In the genomic region with DNA sequence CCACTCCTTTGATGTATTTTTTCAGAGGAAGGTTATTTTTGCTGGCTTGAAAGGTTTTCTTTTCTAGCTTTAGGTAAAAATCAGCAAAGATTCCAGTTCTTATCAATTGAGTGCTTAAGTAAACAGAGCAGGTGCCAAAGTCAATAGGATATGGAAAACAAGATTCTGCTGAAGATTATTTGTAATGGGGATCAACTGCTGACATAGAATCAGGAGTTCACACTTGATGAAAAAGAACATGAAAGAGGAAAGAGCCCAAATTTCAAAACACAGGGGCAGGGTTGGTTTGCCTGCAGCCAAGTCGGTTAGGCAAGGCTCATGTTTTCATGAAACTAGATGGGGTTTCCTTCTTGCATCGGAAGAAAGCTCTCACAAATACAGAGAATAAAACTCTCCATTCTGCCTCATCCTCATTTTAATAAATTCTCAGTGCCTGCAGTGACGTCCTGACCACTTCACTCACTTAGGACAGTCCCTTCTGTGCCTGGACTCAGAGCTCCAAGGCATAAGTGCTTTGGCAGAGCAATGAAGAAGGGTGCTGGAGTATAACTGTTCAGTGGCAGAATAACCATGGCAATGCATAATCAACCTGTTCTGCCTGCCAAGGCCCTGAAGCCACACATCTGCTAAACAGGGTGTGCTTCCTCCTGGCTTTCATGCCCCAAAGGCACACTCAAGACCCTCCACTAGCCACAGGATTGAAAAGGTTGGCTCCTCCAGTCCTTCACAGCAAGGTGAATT, we compare ENCODE assay signal across 17 cellular contexts.
DNase-seq lines count a peak whose midpoint lies in the region; ATAC-seq and TF ChIP-seq lines count a peak whose summit lies in the region.
"Had no signal": no experiment of that assay in that cellular context is flagged by ENCODE, and none has a peak within 500 bp of the region (broad histone marks: within the 10 kb centered on the region; RNA-seq: fewer than 3 reads in every experiment).

No MANE protein-coding gene starts in this region.

- no peak overlapping the region for H2BK20ac ChIP-seq in H9 (ENCODE audit: low read depth, low read length, poor library complexity, severe bottlenecking)

- no peak for TF ChIP-seq POLR2A in gastrocnemius medialis (IDR thresholded peaks at IDR 0.05)

- no peak overlapping the region for H2AK5ac ChIP-seq in H9 (ENCODE audit: insufficient read length, low read length)

- no peak overlapping the region for H3K27ac ChIP-seq in HEK293 (ENCODE audit: extremely low read depth, low read depth, low read length)
- peak overlapping the region; percentile 15 to 53 (median 28) for H3K27ac ChIP-seq in gastrocnemius medialis
- H3K27ac ChIP-seq in H9 (ENCODE audit: insufficient read length, low read depth, low read length), result no peak overlapping the region

- H4K8ac ChIP-seq in H9 (replicated peaks; ENCODE audit: insufficient read length, low read depth, low read length), result no peak overlapping the region

- no peak overlapping the region for H3K4me2 ChIP-seq in H9 (ENCODE audit: insufficient read depth, insufficient read length, low read length)

- H2BK5ac ChIP-seq in H9 (ENCODE audit: insufficient read length, low read length), result no peak overlapping the region

- DNase-seq in NCI-H1092 treated with DMSO at 0.1 percent for 48 hours (lab: John Stamatoyannopoulos, UW) (peak; percentile 35), fibroblast of the aortic adventitia (ENCODE audit: low read depth) (peak; percentile 48), gastrocnemius medialis (no peak), H9 (no peak), germinal center (ENCODE audit: low spot score) (no peak)
- DNase-seq: activated CD4-positive, alpha-beta T cell treated with anti-CD3 and anti-CD28 coated beads, Interleukin-2, amount 50 U/mL, for 4 hours; activated naive CD8-positive, alpha-beta T cell treated with anti-CD3 and anti-CD28 coated beads, Interleukin-2, amount 10 ng/mL, durations not matched to agents 7 days and 5 days; activated T-cell treated with anti-CD3 and anti-CD28 coated beads, Interleukin-2, amount 50 U/mL, for 24 hours; CD4-positive, alpha-beta T cell; EL; H7; kidney glomerular epithelial cell; NCI-H1105 treated with DMSO at 0.1 percent for 48 hours had no signal

- ATAC-seq in gastrocnemius medialis (peak in 1 of 2 donors; percentile 16), HG02885 (IDR thresholded peaks at IDR 0.05; ENCODE audit: poor library complexity, unreplicated experiment) (no peak)

- no peak overlapping the region for H3K18ac ChIP-seq in H9 (ENCODE audit: insufficient read length, low read depth, low read length)

- H2AFZ ChIP-seq in H9 (ENCODE audit: low read length), result no peak overlapping the region

- no peak overlapping the region for H3K9ac ChIP-seq in H9 (ENCODE audit: extremely low read depth, insufficient read length, low read length)

- POLR2A ChIA-PET in HEK293 (lab: Yijun Ruan, JAX), result no interaction called here

- no CpG with 5 or more reads among the region's 3 CpGs for WGBS in H9 (ENCODE audit: extremely low coverage, insufficient read length, low lambda C conversion rate)

- no peak overlapping the region for H2BK15ac ChIP-seq in H9 (ENCODE audit: low read depth, low read length)

- H3K36me3 Mint-ChIP-seq in H9 (ENCODE audit: insufficient read depth in 1 of 3, low read depth in 3 of 3), result no peaks in the 10 kb centered on the region; a peak in 1 of 7 replicates
- H3K36me3 Mint-ChIP-seq: IgD-negative memory B cell had no signal

- no peak overlapping the region for H4K5ac ChIP-seq in H9 (ENCODE audit: insufficient read length, low read depth, low read length)

- no peaks in the 10 kb centered on the region for H3K27me3 ChIP-seq in gastrocnemius medialis
- H3K27me3 ChIP-seq in H9 (ENCODE audit: insufficient read depth, low read length), result no peaks in the 10 kb centered on the region

- H3K9me3 Mint-ChIP-seq in H9, result no peaks in the 10 kb centered on the region
- H3K9me3 Mint-ChIP-seq: activated naive CD8-positive, alpha-beta T cell treated with anti-CD3 and anti-CD28 coated beads, Interleukin-2, amount 10 ng/mL, durations not matched to agents 7 days and 5 days; activated T-cell treated with anti-CD3 and anti-CD28 coated beads, Interleukin-2, amount 50 U/mL, for 24 hours; CD4-positive, alpha-beta T cell; IgD-negative memory B cell had no signal

- in situ Hi-C loops in gastrocnemius medialis (cut with MboI; ENCODE audit: low sequenced_read_pairs in 4 of 4), result no loop called here

- H3K36me3 ChIP-seq in HEK293 (ENCODE audit: control insufficient read depth in 2 of 2, insufficient read depth in 1 of 2, low read length in 2 of 2) (no peaks in the 10 kb centered on the region), gastrocnemius medialis (no peaks in the 10 kb centered on the region)

- intact Hi-C loops in gastrocnemius medialis (cut with DNase I; ENCODE audit: low total_unique reads), result no loop called here

- no peaks in the 10 kb centered on the region for H3K79me2 ChIP-seq in H9 (ENCODE audit: insufficient read depth, low read length)

- H3K27ac Mint-ChIP-seq in H9, result no peak overlapping the region; a peak in 1 of 7 replicates
- H3K27ac Mint-ChIP-seq: activated naive CD8-positive, alpha-beta T cell treated with anti-CD3 and anti-CD28 coated beads, Interleukin-2, amount 10 ng/mL, durations not matched to agents 7 days and 5 days; activated T-cell treated with anti-CD3 and anti-CD28 coated beads, Interleukin-2, amount 50 U/mL, for 24 hours; CD4-positive, alpha-beta T cell; IgD-negative memory B cell; progenitor cell of endocrine pancreas had no signal

- no peaks in the 10 kb centered on the region for H3K9me3 ChIP-seq in HEK293 (ENCODE audit: control insufficient read depth, insufficient read depth, low read depth, low read length)
- H3K9me3 ChIP-seq in gastrocnemius medialis, result no peaks in the 10 kb centered on the region
- H3K9me3 ChIP-seq in H9 (ENCODE audit: control insufficient read depth, low read depth, low read length), result no peaks in the 10 kb centered on the region

- no peak overlapping the region for H3T11ph ChIP-seq in H9 (ENCODE audit: low read length)

- no peak overlapping the region for H3K56ac ChIP-seq in H9 (ENCODE audit: insufficient read length, low read depth, low read length)

- H3K4me1 ChIP-seq in HEK293 (ENCODE audit: control insufficient read depth, insufficient read depth, low read length), result peaks cover 19% of the 10 kb centered on the region
- peaks cover 15 to 21% of the 10 kb centered on the region in 2 donors for H3K4me1 ChIP-seq in gastrocnemius medialis
- no peaks in the 10 kb centered on the region for H3K4me1 ChIP-seq in H9 (ENCODE audit: insufficient read depth, low read length)

- H4K20me1 ChIP-seq in H9 (ENCODE audit: control insufficient read depth, insufficient read depth, insufficient read length), result no peaks in the 10 kb centered on the region

- no peak overlapping the region for H3K23ac ChIP-seq in H9 (ENCODE audit: insufficient read length, low read depth, low read length)

- H3K27me3 Mint-ChIP-seq in H9 (ENCODE audit: low read depth), result no peaks in the 10 kb centered on the region
- H3K27me3 Mint-ChIP-seq: activated naive CD8-positive, alpha-beta T cell treated with anti-CD3 and anti-CD28 coated beads, Interleukin-2, amount 10 ng/mL, durations not matched to agents 7 days and 5 days; activated T-cell treated with anti-CD3 and anti-CD28 coated beads, Interleukin-2, amount 50 U/mL, for 24 hours; CD4-positive, alpha-beta T cell; progenitor cell of endocrine pancreas had no signal

- H3K4ac ChIP-seq in H9 (ENCODE audit: low read depth, low read length), result no peak overlapping the region

- H3K14ac ChIP-seq in H9 (ENCODE audit: insufficient read depth, low read length), result no peak overlapping the region; the same call in 1 of the 2 replicates

- no peak overlapping the region for H2BK120ac ChIP-seq in H9 (ENCODE audit: low read depth, low read length, poor library complexity, severe bottlenecking)

- no peak overlapping the region for H4K91ac ChIP-seq in H9 (ENCODE audit: insufficient read length, low read depth, low read length)

- CTCF ChIA-PET in HEK293 (lab: Yijun Ruan, JAX), result no interaction called here

- H3K4me3 Mint-ChIP-seq in H9, result no peak overlapping the region
- H3K4me3 Mint-ChIP-seq: activated naive CD8-positive, alpha-beta T cell treated with anti-CD3 and anti-CD28 coated beads, Interleukin-2, amount 10 ng/mL, durations not matched to agents 7 days and 5 days; activated T-cell treated with anti-CD3 and anti-CD28 coated beads, Interleukin-2, amount 50 U/mL, for 24 hours; CD4-positive, alpha-beta T cell; IgD-negative memory B cell had no signal

- peaks cover 9 to 23% of the 10 kb centered on the region in 2 experiments; a peak in 3 of 4 replicates for H3K4me1 Mint-ChIP-seq in H9
- H3K4me1 Mint-ChIP-seq: IgD-negative memory B cell had no signal

- no peaks in the 10 kb centered on the region for H3K23me2 ChIP-seq in H9 (ENCODE audit: insufficient read length, low read depth, low read length, poor library complexity, severe bottlenecking)

- TF ChIP-seq CTCF in HEK293 (tag by site-specific recombination; IDR thresholded peaks at IDR 0.05), result no peak
- TF ChIP-seq CTCF in fibroblast of the aortic adventitia (IDR thresholded peaks at IDR 0.05; ENCODE audit: insufficient read depth, low read length), result no peak
- no peak for TF ChIP-seq CTCF in gastrocnemius medialis (IDR thresholded peaks at IDR 0.05 in 4 of 5, conservative IDR thresholded peaks at IDR 0.05 in 1 of 5)
- TF ChIP-seq CTCF in H9 (conservative IDR thresholded peaks at IDR 0.05), result no peak

- no peaks in the 10 kb centered on the region for H3K79me1 ChIP-seq in H9 (ENCODE audit: insufficient read depth, low read depth, low read length, poor library complexity, severe bottlenecking)

- H2BK12ac ChIP-seq in H9 (ENCODE audit: insufficient read length, low read depth, low read length), result no peak overlapping the region

- no peak overlapping the region for H3K4me3 ChIP-seq in HEK293 (ENCODE audit: low read depth, low read length)
- H3K4me3 ChIP-seq in fibroblast of the aortic adventitia (ENCODE audit: low read depth, low read length), result no peak overlapping the region
- H3K4me3 ChIP-seq in gastrocnemius medialis, result no peak overlapping the region

TF ChIP-seq in HEK293, 187 proteins besides CTCF, POLR2A, EP300 and RAD21 (continues in another document):
- TF ChIP-seq, protein P1, sequence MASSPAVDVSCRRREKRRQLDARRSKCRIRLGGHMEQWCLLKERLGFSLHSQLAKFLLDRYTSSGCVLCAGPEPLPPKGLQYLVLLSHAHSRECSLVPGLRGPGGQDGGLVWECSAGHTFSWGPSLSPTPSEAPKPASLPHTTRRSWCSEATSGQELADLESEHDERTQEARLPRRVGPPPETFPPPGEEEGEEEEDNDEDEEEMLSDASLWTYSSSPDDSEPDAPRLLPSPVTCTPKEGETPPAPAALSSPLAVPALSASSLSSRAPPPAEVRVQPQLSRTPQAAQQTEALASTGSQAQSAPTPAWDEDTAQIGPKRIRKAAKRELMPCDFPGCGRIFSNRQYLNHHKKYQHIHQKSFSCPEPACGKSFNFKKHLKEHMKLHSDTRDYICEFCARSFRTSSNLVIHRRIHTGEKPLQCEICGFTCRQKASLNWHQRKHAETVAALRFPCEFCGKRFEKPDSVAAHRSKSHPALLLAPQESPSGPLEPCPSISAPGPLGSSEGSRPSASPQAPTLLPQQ (tag by site-specific recombination; IDR thresholded peaks at IDR 0.05), result no peak

Comparison
In these comparisons a context has a peak if more than half of its experiments do, and no peak if none do; other contexts are left out.
1. H3K27ac ChIP-seq: peak in gastrocnemius medialis (4 of 4); none in HEK293 (single experiment) and H9 (single experiment).
2. DNase-seq: peak in NCI-H1092 treated with DMSO at 0.1 percent for 48 hours (single experiment) and fibroblast of the aortic adventitia (single experiment); none in gastrocnemius medialis (0 of 2), H9 (single experiment) and germinal center (single experiment).